In the genomic region with DNA sequence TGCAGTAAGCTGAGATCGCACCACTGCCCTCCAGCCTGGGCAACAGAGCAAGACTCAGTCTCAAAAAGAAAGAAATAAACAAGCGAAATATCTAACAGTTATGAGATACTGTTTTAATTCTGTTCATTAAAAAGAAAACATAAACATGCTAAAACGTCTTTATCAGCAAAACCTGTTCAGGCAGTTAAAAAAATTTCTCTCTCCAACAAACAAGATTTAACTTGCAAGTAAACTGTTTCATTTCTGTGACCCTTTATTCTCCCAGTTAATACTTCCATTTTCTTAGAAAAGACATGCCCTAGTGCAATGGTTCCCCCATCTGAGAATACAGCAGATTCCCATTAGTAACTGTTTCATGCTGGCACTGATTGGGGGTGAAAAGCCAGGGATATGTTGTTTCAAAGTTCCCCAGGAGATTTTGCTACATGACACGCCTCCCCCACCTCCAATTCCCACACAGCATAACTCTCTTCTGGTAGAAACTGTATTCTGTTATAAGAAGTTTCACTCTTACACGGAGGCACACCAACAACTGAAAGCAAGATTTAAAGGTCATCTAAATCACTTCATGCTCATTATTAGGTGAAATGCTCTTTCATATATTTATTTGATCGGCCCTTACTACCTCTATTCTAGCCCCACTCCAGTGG, we compare ENCODE assay signal across 7 cellular contexts.
DNase-seq lines count a peak whose midpoint lies in the region; ATAC-seq lines count a peak whose summit lies in the region.

No MANE protein-coding gene starts in this region.

- no peaks in the 10 kb centered on the region for H3K27me3 Mint-ChIP-seq in stimulated activated memory B cell treated with anti-CD40 and anti-IgM and Interleukin-4, amounts not matched to agents 10 μg/mL and 1 μg/mL and 100 μg/mL, for 72 hours

- peak overlapping the region; percentile 60 for H3K4me3 ChIP-seq in adipocyte (ENCODE audit: low read length)

- no peaks in the 10 kb centered on the region for H3K9me3 Mint-ChIP-seq in stimulated activated memory B cell treated with anti-CD40 and anti-IgM and Interleukin-4, amounts not matched to agents 10 μg/mL and 1 μg/mL and 100 μg/mL, for 72 hours

- DNase-seq in adipocyte (ENCODE audit: low read depth) (no peak), NCI-H2081 (lab: John Stamatoyannopoulos, UW) (no peak), NOMO-1 treated with DMSO at 0.1 percent for 48 hours (lab: John Stamatoyannopoulos, UW; ENCODE audit: unreplicated experiment) (no peak), NCI-H2081 treated with DMSO at 0.1 percent for 48 hours (lab: John Stamatoyannopoulos, UW) (no peak)

- H3K9ac ChIP-seq in adipocyte (ENCODE audit: low read length), result peak overlapping the region; percentile 0

- H3K9me3 ChIP-seq in adipocyte (ENCODE audit: control insufficient read depth, low read length), result no peaks in the 10 kb centered on the region

- peaks cover 17% of the 10 kb centered on the region for H3K4me1 ChIP-seq in adipocyte (ENCODE audit: control insufficient read depth, insufficient read depth, low read length)

- peaks cover 22% of the 10 kb centered on the region for H3K36me3 Mint-ChIP-seq in stimulated activated memory B cell treated with anti-CD40 and anti-IgM and Interleukin-4, amounts not matched to agents 10 μg/mL and 1 μg/mL and 100 μg/mL, for 72 hours

- H3K36me3 ChIP-seq in adipocyte (ENCODE audit: control insufficient read depth, insufficient read depth, low read length, severe bottlenecking), result peaks cover 5% of the 10 kb centered on the region

- peak; percentile 84 for ATAC-seq in GM19351 (IDR thresholded peaks at IDR 0.05; ENCODE audit: unreplicated experiment)
- ATAC-seq in HG03045 (IDR thresholded peaks at IDR 0.05; ENCODE audit: unreplicated experiment), result peak; percentile 68
- ATAC-seq in stimulated activated memory B cell treated with anti-CD40 and anti-IgM and Interleukin-4, amounts not matched to agents 10 μg/mL and 1 μg/mL and 100 μg/mL, for 72 hours, result peak; percentile 86

- peaks cover 69% of the 10 kb centered on the region for H3K4me1 Mint-ChIP-seq in stimulated activated memory B cell treated with anti-CD40 and anti-IgM and Interleukin-4, amounts not matched to agents 10 μg/mL and 1 μg/mL and 100 μg/mL, for 72 hours

- H3K27me3 ChIP-seq in adipocyte (replicated peaks; ENCODE audit: control insufficient read depth, insufficient read depth, low read length), result no peaks in the 10 kb centered on the region

- H3K4me3 Mint-ChIP-seq in stimulated activated memory B cell treated with anti-CD40 and anti-IgM and Interleukin-4, amounts not matched to agents 10 μg/mL and 1 μg/mL and 100 μg/mL, for 72 hours, result peak overlapping the region; percentile 70

- H3K27ac Mint-ChIP-seq in stimulated activated memory B cell treated with anti-CD40 and anti-IgM and Interleukin-4, amounts not matched to agents 10 μg/mL and 1 μg/mL and 100 μg/mL, for 72 hours, result peak overlapping the region; percentile 81
